22 cellular contexts compared by ENCODE assay signal in the genomic region with DNA sequence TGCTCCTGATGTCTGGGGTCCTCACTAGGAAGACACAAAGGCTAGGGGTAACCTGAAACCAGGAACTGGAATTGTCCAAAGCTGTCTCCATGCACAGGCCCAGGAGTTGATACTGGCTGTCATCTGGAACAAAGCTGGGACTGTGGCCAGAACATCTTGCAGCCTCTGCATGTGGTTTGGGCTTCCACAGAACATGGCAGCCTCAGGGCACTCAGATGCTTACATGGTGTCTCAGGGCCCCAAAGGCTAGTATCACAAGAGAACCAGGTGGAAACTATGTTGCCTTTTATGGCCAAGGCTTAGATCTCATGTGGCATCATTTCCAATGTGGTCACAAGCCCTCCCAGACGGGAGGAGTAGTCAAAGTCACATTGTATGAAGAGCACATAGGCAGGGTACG.
DNase-seq lines count a peak whose midpoint lies in the region; ATAC-seq and TF ChIP-seq lines count a peak whose summit lies in the region.
"Had no signal": no experiment of that assay in that cellular context is flagged by ENCODE, and none has a peak within 500 bp of the region (broad histone marks: within the 10 kb centered on the region; RNA-seq: fewer than 3 reads in every experiment).

No MANE protein-coding gene starts in this region.

- H2AFZ ChIP-seq in GM23338 (no peak overlapping the region), PC-9 (no peak overlapping the region)

- H3K79me2 ChIP-seq in GM23338 (replicated peaks; ENCODE audit: insufficient read depth) (no peaks in the 10 kb centered on the region), PC-9 (ENCODE audit: low read depth) (no peaks in the 10 kb centered on the region)

- H3K4me2 ChIP-seq in GM23338: peak overlapping the region; percentile 45; the same call in 1 of the 2 replicates
- no peak overlapping the region for H3K4me2 ChIP-seq in PC-9
- H3K4me2 ChIP-seq: smooth muscle cell had no signal

- H3K27me3 ChIP-seq in GM23338 (ENCODE audit: insufficient read depth) (no peaks in the 10 kb centered on the region), iPS-20b (ENCODE audit: insufficient read depth, low read length) (no peaks in the 10 kb centered on the region), PC-9 (ENCODE audit: insufficient read depth, low read depth) (no peaks in the 10 kb centered on the region)
- H3K27me3 ChIP-seq: MG63 had no signal

- CTCF ChIA-PET in PC-9 (lab: Charles Lee): no interaction called here

- no peaks in the 10 kb centered on the region for H4K20me1 ChIP-seq in GM23338 (replicated peaks; ENCODE audit: insufficient read depth)
- no peaks in the 10 kb centered on the region for H4K20me1 ChIP-seq in PC-9 (ENCODE audit: insufficient read depth)

- no peaks in the 10 kb centered on the region; the same call in 2 of the 3 replicates for H3K36me3 Mint-ChIP-seq in GM23338 (ENCODE audit: low read depth)

- peak overlapping the region; percentile 49; the same call in 1 of the 2 replicates for H3K9ac ChIP-seq in iPS-20b (ENCODE audit: low read depth, low read length)

- peaks cover 30% of the 10 kb centered on the region for H3K4me1 Mint-ChIP-seq in GM23338

- H3K9me3 Mint-ChIP-seq in GM23338: no peaks in the 10 kb centered on the region; the same call in 2 of the 3 replicates
- H3K9me3 Mint-ChIP-seq: activated naive CD4-positive, alpha-beta T cell treated with anti-CD3 and anti-CD28 coated beads for 36 hours; activated T-cell treated with anti-CD3 and anti-CD28 coated beads, Interleukin-2, amount 50 U/mL, for 72 hours had no signal

- H3F3A ChIP-seq in GM23338 (replicated peaks; ENCODE audit: low read depth) (0 out of 2 replicates have a peak, but pooled peaks cover 6% of the 10 kb centered on the region), PC-9 (ENCODE audit: insufficient read depth, low read depth) (no peaks in the 10 kb centered on the region)

- H3K9me2 ChIP-seq in GM23338 (ENCODE audit: insufficient read depth) (peaks cover 26% of the 10 kb centered on the region), PC-9 (ENCODE audit: insufficient read depth) (no peaks in the 10 kb centered on the region)

- H3K27me3 Mint-ChIP-seq in GM23338 (ENCODE audit: insufficient read depth, low read depth, poor library complexity): peaks cover 3% of the 10 kb centered on the region

- TF ChIP-seq CTCF in GM23338 (conservative IDR thresholded peaks at IDR 0.05; ENCODE audit: low read depth in 2 of 2) (no peak), PC-9 (conservative IDR thresholded peaks at IDR 0.05) (no peak)

- no peak overlapping the region; the same call in 1 of the 2 replicates for H3K27ac ChIP-seq in GM23338 (ENCODE audit: low read depth)
- H3K27ac ChIP-seq in iPS-20b (ENCODE audit: low read length): peak overlapping the region; percentile 78
- no peak overlapping the region for H3K27ac ChIP-seq in PC-9
- H3K27ac ChIP-seq: 22Rv1 had no signal

- H3K9me3 ChIP-seq in iPS-20b (ENCODE audit: insufficient read depth, low read depth, low read length) (no peaks in the 10 kb centered on the region), PC-9 (ENCODE audit: insufficient read depth, low read depth) (no peaks in the 10 kb centered on the region)

- DNase-seq in DMS53 (lab: John Stamatoyannopoulos, UW) (peak; percentile 6), DMS53 treated with DMSO at 0.1 percent for 48 hours (lab: John Stamatoyannopoulos, UW; ENCODE audit: unreplicated experiment) (no peak), GM23338 (ENCODE audit: low spot score) (no peak), NCI-H2171 treated with DMSO at 0.1 percent for 48 hours (lab: John Stamatoyannopoulos, UW) (peak; percentile 71), PC-9 (no peak), AML-193 (lab: John Stamatoyannopoulos, UW) (no peak)
- DNase-seq in activated CD8-positive, alpha-beta memory T cell treated with anti-CD3 and anti-CD28 coated beads, Interleukin-2, amount 50 U/mL, for 4 hours: no peak
- DNase-seq: activated CD4-positive, alpha-beta T cell treated with anti-CD3 and anti-CD28 coated beads for 1 hour; activated naive CD4-positive, alpha-beta T cell treated with anti-CD3 and anti-CD28 coated beads for 36 hours; activated T-cell treated with anti-CD3 and anti-CD28 coated beads, Interleukin-2, amount 50 U/mL, for 72 hours; amygdala; cortex of kidney; left colon; mesenchymal stem cell; MG63; NCI-H1930; Right ventricle myocardium superior; stimulated activated CD4-positive, alpha-beta T cell treated with anti-CD3 and anti-CD28 coated beads, Interleukin-4, amount 100 ng/mL, for 1 hour; stimulated activated naive CD8-positive, alpha-beta T cell treated with anti-CD3 and anti-CD28 coated beads, Interleukin-15, Interleukin-2, amounts not matched to agents 100 U/mL and 50 U/mL, for 24 hours had no signal

- no peak for ATAC-seq in GM23338
- ATAC-seq: activated T-cell treated with anti-CD3 and anti-CD28 coated beads, Interleukin-2, amount 50 U/mL, for 72 hours; stimulated activated naive CD8-positive, alpha-beta T cell treated with anti-CD3 and anti-CD28 coated beads, Interleukin-15, Interleukin-2, amounts not matched to agents 100 U/mL and 50 U/mL, for 24 hours had no signal

- H3K4me3 ChIP-seq in GM23338: no peak overlapping the region
- H3K4me3 ChIP-seq in iPS-20b (ENCODE audit: low read length): peak overlapping the region; percentile 40; the same call in 1 of the 2 replicates
- no peak overlapping the region for H3K4me3 ChIP-seq in PC-9
- H3K4me3 ChIP-seq: MG63, smooth muscle cell had no signal

- no TSS peak for BruUV-seq in PC-9 (replicated peaks; lab: Mats Ljungman, UMichigan)

- H3K36me3 ChIP-seq in GM23338 (ENCODE audit: insufficient read depth): no peaks in the 10 kb centered on the region
- H3K36me3 ChIP-seq in iPS-20b (ENCODE audit: insufficient read depth, low read depth, low read length): no peaks in the 10 kb centered on the region
- no peaks in the 10 kb centered on the region for H3K36me3 ChIP-seq in PC-9 (ENCODE audit: low read depth)
- H3K36me3 ChIP-seq: MG63 had no signal

- H3K4me1 ChIP-seq in GM23338 (ENCODE audit: insufficient read depth) (peaks cover 13% of the 10 kb centered on the region), iPS-20b (ENCODE audit: insufficient read depth, low read length) (peaks cover 19% of the 10 kb centered on the region), PC-9 (replicated peaks; ENCODE audit: insufficient read depth) (peaks cover 10% of the 10 kb centered on the region; the same call in 1 of the 2 replicates)

- H3K4me3 Mint-ChIP-seq in GM23338: no peak overlapping the region
- H3K4me3 Mint-ChIP-seq: activated naive CD4-positive, alpha-beta T cell treated with anti-CD3 and anti-CD28 coated beads for 36 hours; activated T-cell treated with anti-CD3 and anti-CD28 coated beads, Interleukin-2, amount 50 U/mL, for 72 hours had no signal

- POLR2A ChIA-PET in PC-9 (lab: Charles Lee; ENCODE audit: unreplicated experiment): no interaction called here

- intact Hi-C loops in PC-9 (cut with micrococcal nuclease; ENCODE audit: unreplicated experiment): no loop called here

- H3K27ac Mint-ChIP-seq in GM23338: peak overlapping the region; percentile 93; the same call in 1 of the 2 replicates
- H3K27ac Mint-ChIP-seq: activated naive CD4-positive, alpha-beta T cell treated with anti-CD3 and anti-CD28 coated beads for 36 hours; activated T-cell treated with anti-CD3 and anti-CD28 coated beads, Interleukin-2, amount 50 U/mL, for 72 hours had no signal

TF ChIP-seq in GM23338, 12 proteins besides CTCF, POLR2A, EP300 and RAD21:
- no peak for TF ChIP-seq REST (IDR thresholded peaks at IDR 0.05; ENCODE audit: unreplicated experiment)
- TF ChIP-seq, protein P1, sequence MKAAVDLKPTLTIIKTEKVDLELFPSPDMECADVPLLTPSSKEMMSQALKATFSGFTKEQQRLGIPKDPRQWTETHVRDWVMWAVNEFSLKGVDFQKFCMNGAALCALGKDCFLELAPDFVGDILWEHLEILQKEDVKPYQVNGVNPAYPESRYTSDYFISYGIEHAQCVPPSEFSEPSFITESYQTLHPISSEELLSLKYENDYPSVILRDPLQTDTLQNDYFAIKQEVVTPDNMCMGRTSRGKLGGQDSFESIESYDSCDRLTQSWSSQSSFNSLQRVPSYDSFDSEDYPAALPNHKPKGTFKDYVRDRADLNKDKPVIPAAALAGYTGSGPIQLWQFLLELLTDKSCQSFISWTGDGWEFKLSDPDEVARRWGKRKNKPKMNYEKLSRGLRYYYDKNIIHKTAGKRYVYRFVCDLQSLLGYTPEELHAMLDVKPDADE (IDR thresholded peaks at IDR 0.05): no peak
- no peak for TF ChIP-seq EZH2 (IDR thresholded peaks at IDR 0.05; ENCODE audit: low read depth, unreplicated experiment)
- no peak for TF ChIP-seq ZNF114 (CRISPR knock-in tag; IDR thresholded peaks at IDR 0.05)
- no peak for TF ChIP-seq EZH2phosphoT487 (IDR thresholded peaks at IDR 0.05; ENCODE audit: unreplicated experiment)
- TF ChIP-seq STAT1 (IDR thresholded peaks at IDR 0.05; ENCODE audit: unreplicated experiment): no peak
- TF ChIP-seq NANOG (IDR thresholded peaks at IDR 0.05; ENCODE audit: borderline replicate concordance): no peak
- TF ChIP-seq JUNB (IDR thresholded peaks at IDR 0.05; ENCODE audit: unreplicated experiment): no peak
- no peak for TF ChIP-seq POLR2AphosphoS5 (IDR thresholded peaks at IDR 0.05; ENCODE audit: low read depth)
- TF ChIP-seq ZNF331 (CRISPR knock-in tag; IDR thresholded peaks at IDR 0.05; ENCODE audit: low read depth): no peak

Comparison
In these comparisons a context has a peak if more than half of its experiments do, and no peak if none do; other contexts are left out.
1. DNase-seq: peak in DMS53 (single experiment) and NCI-H2171 treated with DMSO at 0.1 percent for 48 hours (single experiment); none in DMS53 treated with DMSO at 0.1 percent for 48 hours (single experiment), GM23338 (single experiment), PC-9 (0 of 2), AML-193 (0 of 2) and activated CD8-positive, alpha-beta memory T cell treated with anti-CD3 and anti-CD28 coated beads, Interleukin-2, amount 50 U/mL, for 4 hours (single experiment).